16 cellular contexts compared by ENCODE assay signal in the genomic region with DNA sequence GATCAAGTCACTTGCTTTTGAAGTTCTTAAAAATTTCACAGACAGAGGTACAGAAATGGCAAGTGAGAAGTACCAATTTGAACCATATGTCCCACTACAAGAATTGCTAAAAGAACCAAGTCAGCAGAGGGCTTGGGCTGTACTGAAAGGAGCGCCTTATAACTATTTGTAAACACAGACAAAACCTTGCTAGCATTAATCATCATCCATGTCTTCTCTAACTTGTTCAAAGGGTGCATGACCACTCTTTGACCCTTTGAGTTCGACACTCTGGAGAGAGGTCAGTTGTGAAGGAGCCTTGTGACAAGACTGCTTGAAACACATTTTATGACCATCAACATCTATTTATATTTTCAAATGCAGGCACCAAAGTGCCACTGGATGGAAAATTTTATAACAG.
"Had no signal": no experiment of that assay in that cellular context is flagged by ENCODE, and none has a peak within 500 bp of the region (broad histone marks: within the 10 kb centered on the region; RNA-seq: fewer than 3 reads in every experiment).

No MANE protein-coding gene starts in this region.

- ATAC-seq: activated CD4-positive, alpha-beta T cell treated with anti-CD3 and anti-CD28 coated beads for 36 hours; activated CD8-positive, alpha-beta T cell treated with anti-CD3 and anti-CD28 coated beads for 36 hours; activated T-cell treated with anti-CD3 and anti-CD28 coated beads, Interleukin-2, amount 50 U/mL, for 72 hours; stimulated activated naive B cell treated with anti-CD40 and anti-IgM and Interleukin-4, amounts not matched to agents 10 μg/mL and 1 μg/mL and 100 μg/mL, for 72 hours; T-cell had no signal

- H3K4me1 ChIP-seq: right lobe of liver had no signal

- H3K27ac ChIP-seq: neutrophil, right lobe of liver, suprapubic skin, upper lobe of right lung, WERI-Rb-1 had no signal

- H3K27me3 ChIP-seq: right lobe of liver, suprapubic skin, upper lobe of right lung had no signal

- H3K4me3 ChIP-seq: right lobe of liver, suprapubic skin, upper lobe of right lung had no signal

- DNase-seq: activated CD8-positive, alpha-beta memory T cell treated with anti-CD3 and anti-CD28 coated beads, Interleukin-2, amount 50 U/mL, for 4 hours; activated gamma-delta T cell treated with Interleukin-2 at 50 U/mL for 16 hours; activated naive CD8-positive, alpha-beta T cell treated with anti-CD3 and anti-CD28 coated beads for 36 hours; hippocampal formation; right lobe of liver; stimulated activated CD4-positive, alpha-beta T cell treated with anti-CD3 and anti-CD28 coated beads, Interleukin-2, amount 100 ng/mL, for 24 hours; stimulated activated naive B cell treated with anti-CD40 and anti-IgM and Interleukin-4, amounts not matched to agents 10 μg/mL and 1 μg/mL and 100 μg/mL, for 72 hours; T-cell; upper lobe of right lung had no signal

- H3K9me3 ChIP-seq: neutrophil, right lobe of liver, suprapubic skin, upper lobe of right lung had no signal

- FAIRE-seq: bronchial epithelial cell had no signal

- H3K36me3 ChIP-seq: neutrophil, right lobe of liver, suprapubic skin, upper lobe of right lung, WERI-Rb-1 had no signal
